ENCODE assay signal across 15 cellular contexts in the genomic region with DNA sequence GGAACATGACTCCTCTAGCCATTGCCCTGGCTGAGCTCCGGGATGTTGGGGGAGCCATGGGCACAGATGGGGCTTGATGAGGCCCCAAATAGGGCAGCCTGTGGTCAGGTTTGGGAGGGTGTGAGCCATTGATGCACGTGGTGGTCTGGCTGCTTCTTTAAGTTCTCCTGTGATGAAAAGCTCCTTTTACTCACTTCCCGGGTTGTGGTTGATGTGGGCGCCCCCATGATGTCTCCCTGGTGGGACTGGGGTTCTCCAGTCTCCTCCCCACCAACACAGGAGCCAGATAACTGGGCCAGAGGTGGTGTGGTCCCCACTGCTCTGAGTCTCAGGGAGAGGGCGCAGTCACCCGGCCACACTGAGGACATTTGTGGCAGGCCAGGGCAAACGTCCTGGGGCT. TPM values are rescaled to one million over a fixed set of nuclear protein-coding genes. Genes with fewer than 3 reads are reported as not detected.
DNase-seq lines count a peak whose midpoint lies in the region; ATAC-seq and TF ChIP-seq lines count a peak whose summit lies in the region.
"Had no signal": no experiment of that assay in that cellular context is flagged by ENCODE, and none has a peak within 500 bp of the region (broad histone marks: within the 10 kb centered on the region; RNA-seq: fewer than 3 reads in every experiment).

No MANE protein-coding gene starts in this region.

- no peak overlapping the region for H3K4me3 ChIP-seq in left lung

- no peaks in the 10 kb centered on the region for H3K9me3 Mint-ChIP-seq in stimulated activated naive CD8-positive, alpha-beta T cell treated with anti-CD3 and anti-CD28 coated beads, Interleukin-15, amount 100 ng/mL, for 72 hours

- TF ChIP-seq CTCF in left lung (IDR thresholded peaks at IDR 0.05): no peak

- no peaks in the 10 kb centered on the region for H3K27me3 Mint-ChIP-seq in stimulated activated naive CD8-positive, alpha-beta T cell treated with anti-CD3 and anti-CD28 coated beads, Interleukin-15, amount 100 ng/mL, for 72 hours

- H3K4me1 Mint-ChIP-seq in stimulated activated naive CD8-positive, alpha-beta T cell treated with anti-CD3 and anti-CD28 coated beads, Interleukin-15, amount 100 ng/mL, for 72 hours: peaks cover 36% of the 10 kb centered on the region

- H3K4me3 Mint-ChIP-seq in stimulated activated naive CD8-positive, alpha-beta T cell treated with anti-CD3 and anti-CD28 coated beads, Interleukin-15, amount 100 ng/mL, for 72 hours: peak overlapping the region; percentile 49 to 58

- peaks cover 16 to 41% of the 10 kb centered on the region in 2 donors for H3K4me1 ChIP-seq in left lung
- H3K4me1 ChIP-seq: parathyroid adenoma had no signal

- H3K9me3 ChIP-seq in left lung: no peaks in the 10 kb centered on the region

- intact Hi-C loops in Right ventricle myocardium superior (cut with DNase I): no loop called here
- intact Hi-C loops in cardiac septum (cut with DNase I): no loop called here
- intact Hi-C loops in left lung (cut with DNase I): no loop called here

- ATAC-seq in Right ventricle myocardium superior (ENCODE audit: poor library complexity) (no peak), left lung (no peak), GM18511 (IDR thresholded peaks at IDR 0.05; ENCODE audit: unreplicated experiment) (no peak), HG02970 (IDR thresholded peaks at IDR 0.05; ENCODE audit: low FRiP score, unreplicated experiment) (no peak)
- ATAC-seq in stimulated activated naive CD8-positive, alpha-beta T cell treated with anti-CD3 and anti-CD28 coated beads, Interleukin-15, amount 100 ng/mL, for 72 hours: peak; percentile 83

- DNase-seq in Right ventricle myocardium superior (peak; percentile 15), cardiac septum (ENCODE audit: low spot score) (no peak), left lung (peak; percentile 27), NCI-H1694 (lab: John Stamatoyannopoulos, UW) (no peak)
- DNase-seq in activated CD8-positive, alpha-beta memory T cell treated with anti-CD3 and anti-CD28 coated beads, Interleukin-2, amount 50 U/mL, for 24 hours (ENCODE audit: extremely low read depth): peak; percentile 7
- peak; percentile 30 to 73 for DNase-seq in stimulated activated naive CD8-positive, alpha-beta T cell treated with anti-CD3 and anti-CD28 coated beads, Interleukin-15, amount 100 ng/mL, for 72 hours
- DNase-seq: DMS53; effector CD8-positive, alpha-beta T cell; IMR-90; midbrain; NCI-H1436; NCI-H446 treated with DMSO at 0.1 percent for 48 hours had no signal

- no peak overlapping the region for H3K27ac ChIP-seq in left lung
- H3K27ac ChIP-seq: parathyroid adenoma had no signal

- H3K27me3 ChIP-seq in left lung: no peaks in the 10 kb centered on the region

- H3K27ac Mint-ChIP-seq in stimulated activated naive CD8-positive, alpha-beta T cell treated with anti-CD3 and anti-CD28 coated beads, Interleukin-15, amount 100 ng/mL, for 72 hours: peak overlapping the region; percentile 77

- no peaks in the 10 kb centered on the region for H3K36me3 ChIP-seq in left lung

RNA-seq across cellular contexts. Expression of a gene that starts 29.5 kb away (rescaled TPM):
- total RNA-seq in Right ventricle myocardium superior (23.2 TPM), cardiac septum (21.2 TPM), left lung (10 to 100 TPM; 35.9 to 38.3 TPM)

Comparison
In these comparisons a context has a peak if more than half of its experiments do, and no peak if none do; other contexts are left out.
1. DNase-seq: peak in Right ventricle myocardium superior (single experiment), activated CD8-positive, alpha-beta memory T cell treated with anti-CD3 and anti-CD28 coated beads, Interleukin-2, amount 50 U/mL, for 24 hours (single experiment), left lung (2 of 2) and stimulated activated naive CD8-positive, alpha-beta T cell treated with anti-CD3 and anti-CD28 coated beads, Interleukin-15, amount 100 ng/mL, for 72 hours (2 of 2); none in cardiac septum (single experiment) and NCI-H1694 (single experiment).